In the genomic region with DNA sequence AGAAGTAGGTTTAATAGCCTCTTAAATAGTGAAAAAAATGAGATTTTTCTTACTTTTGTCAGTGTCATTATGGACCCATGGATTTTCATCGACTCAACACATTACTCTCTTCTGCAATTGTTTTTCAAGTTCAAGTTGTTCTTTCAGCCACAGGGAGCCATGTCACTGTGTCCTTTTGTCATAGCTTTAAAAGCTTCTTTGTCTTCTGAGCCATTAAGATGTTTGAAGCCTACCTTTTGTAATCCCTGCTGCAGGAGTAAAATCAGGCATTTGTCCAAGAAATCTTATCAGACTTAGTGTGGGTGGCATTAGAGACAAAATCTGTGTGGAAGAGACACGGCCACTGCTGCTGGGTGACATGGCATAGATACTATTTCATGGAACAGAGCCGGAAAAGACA, we compare ENCODE assay signal across 22 cellular contexts.
DNase-seq lines count a peak whose midpoint lies in the region; ATAC-seq and TF ChIP-seq lines count a peak whose summit lies in the region.
"Had no signal": no experiment of that assay in that cellular context is flagged by ENCODE, and none has a peak within 500 bp of the region (broad histone marks: within the 10 kb centered on the region; RNA-seq: fewer than 3 reads in every experiment).

No MANE protein-coding gene starts in this region.

- H3K27me3 ChIP-seq in HAP-1 (ENCODE audit: low read depth) (no peaks in the 10 kb centered on the region), osteoblast (ENCODE audit: insufficient read depth, low read length) (no peaks in the 10 kb centered on the region)
- H3K27me3 ChIP-seq: BE2C; BLaER1 treated with 17β-estradiol and CSF1 and Interleukin-3, amounts not matched to agents 10 nM and 100 nM had no signal

- TF ChIP-seq CTCF in osteoblast (IDR thresholded peaks at IDR 0.05; ENCODE audit: extremely low read depth, low read depth, low read length): no peak

- no peaks in the 10 kb centered on the region for H3K27me3 Mint-ChIP-seq in activated CD4-positive, alpha-beta T cell treated with anti-CD3 and anti-CD28 coated beads, Interleukin-2, amount 10 ng/mL, durations not matched to agents 24 days and 14 days
- H3K27me3 Mint-ChIP-seq: CD4-positive, alpha-beta T cell; CD8-positive, alpha-beta memory T cell had no signal

- H3K4me3 ChIP-seq in HAP-1 (no peak overlapping the region), osteoblast (ENCODE audit: insufficient read depth, low read length) (no peak overlapping the region)
- H3K4me3 ChIP-seq: A549; BLaER1 treated with 17β-estradiol and CSF1 and Interleukin-3, amounts not matched to agents 10 nM and 100 nM; GM23338 had no signal

- H3K4me2 ChIP-seq in osteoblast (ENCODE audit: insufficient read depth, low read length): no peak overlapping the region
- H3K4me2 ChIP-seq: A549, GM23338 had no signal

- no peaks in the 10 kb centered on the region for H3K36me3 Mint-ChIP-seq in activated CD4-positive, alpha-beta T cell treated with anti-CD3 and anti-CD28 coated beads, Interleukin-2, amount 10 ng/mL, durations not matched to agents 24 days and 14 days (ENCODE audit: low read depth)
- H3K36me3 Mint-ChIP-seq: CD14-positive monocyte; CD8-positive, alpha-beta memory T cell had no signal

- H3K36me3 ChIP-seq in HAP-1 (replicated peaks) (no peaks in the 10 kb centered on the region), osteoblast (ENCODE audit: insufficient read depth, low read length) (no peaks in the 10 kb centered on the region)
- H3K36me3 ChIP-seq: BE2C; BLaER1 treated with 17β-estradiol and CSF1 and Interleukin-3, amounts not matched to agents 10 nM and 100 nM had no signal

- H3K79me2 ChIP-seq in osteoblast (ENCODE audit: insufficient read depth, low read length): no peaks in the 10 kb centered on the region

- H3K9me3 ChIP-seq in HAP-1: no peaks in the 10 kb centered on the region
- no peaks in the 10 kb centered on the region for H3K9me3 ChIP-seq in osteoblast (ENCODE audit: low read depth, low read length)
- H3K9me3 ChIP-seq: A549; BE2C; BLaER1 treated with 17β-estradiol and CSF1 and Interleukin-3, amounts not matched to agents 10 nM and 100 nM had no signal

- H3K4me3 Mint-ChIP-seq in activated CD4-positive, alpha-beta T cell treated with anti-CD3 and anti-CD28 coated beads, Interleukin-2, amount 10 ng/mL, durations not matched to agents 24 days and 14 days: no peak overlapping the region
- H3K4me3 Mint-ChIP-seq: CD14-positive monocyte; CD4-positive, alpha-beta T cell; CD8-positive, alpha-beta memory T cell; GM23338; H9; HFFc6 had no signal

- peaks cover 8% of the 10 kb centered on the region for H3K4me1 ChIP-seq in HAP-1
- no peaks in the 10 kb centered on the region for H3K4me1 ChIP-seq in osteoblast (ENCODE audit: insufficient read depth, low read length)
- H3K4me1 ChIP-seq: A549, BE2C had no signal

- ATAC-seq in GM18861 (IDR thresholded peaks at IDR 0.05; ENCODE audit: unreplicated experiment): no peak
- ATAC-seq: A549, GM23338 had no signal

- H3K27ac ChIP-seq in osteoblast (ENCODE audit: low read depth, low read length): no peak overlapping the region
- H3K27ac ChIP-seq: A549 had no signal

- in situ Hi-C loops in HAP-1 (cut with MboI; ENCODE audit: low sequenced_read_pairs): no loop called here

- no peak overlapping the region for H2AFZ ChIP-seq in osteoblast (ENCODE audit: low read length)
- H2AFZ ChIP-seq: GM23338 had no signal

- H3K9me3 Mint-ChIP-seq in activated CD4-positive, alpha-beta T cell treated with anti-CD3 and anti-CD28 coated beads, Interleukin-2, amount 10 ng/mL, durations not matched to agents 24 days and 14 days: no peaks in the 10 kb centered on the region
- H3K9me3 Mint-ChIP-seq: CD4-positive, alpha-beta T cell; GM23338; H9 had no signal

- no peaks in the 10 kb centered on the region for H3K4me1 Mint-ChIP-seq in activated CD4-positive, alpha-beta T cell treated with anti-CD3 and anti-CD28 coated beads, Interleukin-2, amount 10 ng/mL, durations not matched to agents 24 days and 14 days
- H3K4me1 Mint-ChIP-seq: CD8-positive, alpha-beta memory T cell had no signal

- H3K27ac Mint-ChIP-seq in activated CD4-positive, alpha-beta T cell treated with anti-CD3 and anti-CD28 coated beads, Interleukin-2, amount 10 ng/mL, durations not matched to agents 24 days and 14 days: no peak overlapping the region
- H3K27ac Mint-ChIP-seq: CD14-positive monocyte; CD4-positive, alpha-beta T cell; CD8-positive, alpha-beta memory T cell; GM23338; HFFc6 had no signal

- DNase-seq in COR-L47 (lab: John Stamatoyannopoulos, UW) (peak; percentile 14), HAP-1 (ENCODE audit: low spot score in 2 of 2) (peak; percentile 24 to 92), medulla oblongata (ENCODE audit: extremely low spot score) (peak; percentile 9), osteoblast (ENCODE audit: insufficient read length, low spot score, missing footprints) (peak; percentile 6)
- DNase-seq in NK-92 treated with Interleukin-12 subunit alpha and Interleukin-12 subunit beta, amount 100 ng/mL, for 24 hours (lab: John Stamatoyannopoulos, UW): no peak
- DNase-seq in activated CD4-positive, alpha-beta T cell treated with anti-CD3 and anti-CD28 coated beads, Interleukin-2, amount 10 ng/mL, durations not matched to agents 24 days and 14 days: no peak
- DNase-seq: 8988T; ACHN; AML-193; BE2C; Calu3; CD4-positive, alpha-beta T cell; CD8-positive, alpha-beta memory T cell; DMS153; DND-41; H9; HFFc6 had no signal

- H4K20me1 ChIP-seq in osteoblast (ENCODE audit: insufficient read depth, low read length): no peaks in the 10 kb centered on the region
- H4K20me1 ChIP-seq: BLaER1 treated with 17β-estradiol and CSF1 and Interleukin-3, amounts not matched to agents 10 nM and 100 nM had no signal

- intact Hi-C loops in activated CD4-positive, alpha-beta T cell treated with anti-CD3 and anti-CD28 coated beads, Interleukin-2, amount 10 ng/mL, durations not matched to agents 24 days and 14 days (cut with micrococcal nuclease): no loop called here

Comparison
In these comparisons a context has a peak if more than half of its experiments do, and no peak if none do; other contexts are left out.
1. DNase-seq: peak in COR-L47 (single experiment), HAP-1 (2 of 2), medulla oblongata (single experiment) and osteoblast (single experiment); none in NK-92 treated with Interleukin-12 subunit alpha and Interleukin-12 subunit beta, amount 100 ng/mL, for 24 hours (single experiment) and activated CD4-positive, alpha-beta T cell treated with anti-CD3 and anti-CD28 coated beads, Interleukin-2, amount 10 ng/mL, durations not matched to agents 24 days and 14 days (single experiment).